In the genomic region with DNA sequence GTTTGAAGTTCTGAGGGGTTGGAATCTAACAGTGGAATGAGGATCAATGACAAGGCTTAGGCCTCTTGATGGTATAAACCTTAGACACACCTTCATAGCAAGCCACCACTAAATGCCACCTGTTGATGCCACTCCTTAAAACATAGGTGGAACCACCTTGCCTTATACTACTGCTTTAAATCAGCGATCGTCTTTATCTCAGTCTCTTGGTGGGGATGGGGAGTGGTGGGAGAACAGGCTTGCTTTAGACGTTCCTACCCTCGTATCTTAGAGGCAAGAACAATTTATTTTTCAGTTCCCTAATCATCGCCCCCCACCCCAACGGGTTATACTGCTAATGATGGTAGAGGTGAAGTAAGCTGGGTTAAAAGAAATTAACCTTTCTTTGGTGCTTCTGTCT, we compare ENCODE assay signal across 8 cellular contexts. TPM values are rescaled to one million over a fixed set of nuclear protein-coding genes. Genes with fewer than 3 reads are reported as not detected.
DNase-seq lines count a peak whose midpoint lies in the region; ATAC-seq and TF ChIP-seq lines count a peak whose summit lies in the region.

No MANE protein-coding gene starts in this region.

- ATAC-seq in HG03432 (IDR thresholded peaks at IDR 0.05; ENCODE audit: unreplicated experiment) (no peak), GM21390 (IDR thresholded peaks at IDR 0.05; ENCODE audit: unreplicated experiment) (no peak)

- H3K27ac ChIP-seq in A673 (ENCODE audit: low read depth, low read length, poor library complexity, severe bottlenecking), result no peak overlapping the region
- peak overlapping the region; percentile 99 for H3K27ac ChIP-seq in breast epithelium
- H3K27ac ChIP-seq in muscle layer of duodenum (ENCODE audit: low read length), result peak overlapping the region; percentile 93

- no peaks in the 10 kb centered on the region for H3K9me3 ChIP-seq in A673 (ENCODE audit: low read depth, low read length, poor library complexity, severe bottlenecking)
- H3K9me3 ChIP-seq in breast epithelium, result no peaks in the 10 kb centered on the region
- H3K9me3 ChIP-seq in muscle layer of duodenum (ENCODE audit: control insufficient read depth in 1 of 2, low read length in 2 of 2), result no peaks in the 10 kb centered on the region

- no TSS peak for BruUV-seq in A673 (replicated peaks; lab: Mats Ljungman, UMichigan)

- TF ChIP-seq POLR2A in breast epithelium (IDR thresholded peaks at IDR 0.05), result no peak

- H3K4me1 ChIP-seq in A673 (ENCODE audit: insufficient read depth, low read length, poor library complexity, severe bottlenecking) (peaks cover 24% of the 10 kb centered on the region), breast epithelium (peaks cover 0 to 18% of the 10 kb centered on the region in 2 donors), muscle layer of duodenum (ENCODE audit: control insufficient read depth in 1 of 2, insufficient read depth in 2 of 2, low read length in 2 of 2) (peaks cover 25 to 44% of the 10 kb centered on the region in 2 donors)

- TF ChIP-seq CTCF in A673 (conservative IDR thresholded peaks at IDR 0.05; ENCODE audit: low read depth, low read length), result no peak
- TF ChIP-seq CTCF in breast epithelium (IDR thresholded peaks at IDR 0.05), result no peak

- H3K4me3 ChIP-seq in A673 (ENCODE audit: low read depth, low read length, poor library complexity, severe bottlenecking) (peak overlapping the region; percentile 80), breast epithelium (peak overlapping the region; percentile 59 to 95 (median 86)), muscle layer of duodenum (ENCODE audit: low read depth in 1 of 2, low read length in 2 of 2) (peak overlapping the region; percentile 85 to 90)

- no peaks in the 10 kb centered on the region for H3K36me3 ChIP-seq in A673 (ENCODE audit: insufficient read depth, low read length, poor library complexity, severe bottlenecking)
- no peaks in the 10 kb centered on the region for H3K36me3 ChIP-seq in breast epithelium
- H3K36me3 ChIP-seq in muscle layer of duodenum (ENCODE audit: control insufficient read depth in 1 of 2, insufficient read depth in 2 of 2, low read length in 2 of 2), result peaks cover 0 to 7% of the 10 kb centered on the region in 2 donors

- intact Hi-C loops in A673 (cut with micrococcal nuclease; ENCODE audit: unreplicated experiment), result no loop called here
- intact Hi-C loops in breast epithelium (cut with DNase I; ENCODE audit: low total_unique reads), result no loop called here

- POLR2A ChIA-PET in A673 (lab: Charles Lee; ENCODE audit: low non-redundant PET), result no interaction called here

- CTCF ChIA-PET in A673 (lab: Charles Lee), result no interaction called here

- no peak for DNase-seq in A673 (ENCODE audit: low spot score)
- DNase-seq in HT-29 (ENCODE audit: low spot score), result peak; percentile 48
- DNase-seq in breast epithelium (ENCODE audit: low spot score in 2 of 2), result no peak
- DNase-seq in GF-D8 (lab: John Stamatoyannopoulos, UW), result no peak
- DNase-seq in activated CD4-positive, alpha-beta T cell treated with anti-CD3 and anti-CD28 coated beads for 1 hour, result no peak

- H3K27me3 ChIP-seq in A673 (replicated peaks; ENCODE audit: insufficient read depth, low read depth, low read length, poor library complexity) (no peaks in the 10 kb centered on the region), breast epithelium (no peaks in the 10 kb centered on the region), muscle layer of duodenum (ENCODE audit: low read depth, low read length) (no peaks in the 10 kb centered on the region)

RNA-seq across cellular contexts. Expression of a gene that starts 1.3 kb away (rescaled TPM):
- total RNA-seq in A673 (2021), result 6.9 and 8.5 TPM in 2 replicates
- total RNA-seq in HT-29 (2014; rRNA removed; shearing (Covaris generic)), result 4.6 and 6.1 TPM in 2 replicates
- total RNA-seq in breast epithelium, result 10 to 100 TPM; 13.1 to 15.8 (median 13.4) TPM
